In the genomic region with DNA sequence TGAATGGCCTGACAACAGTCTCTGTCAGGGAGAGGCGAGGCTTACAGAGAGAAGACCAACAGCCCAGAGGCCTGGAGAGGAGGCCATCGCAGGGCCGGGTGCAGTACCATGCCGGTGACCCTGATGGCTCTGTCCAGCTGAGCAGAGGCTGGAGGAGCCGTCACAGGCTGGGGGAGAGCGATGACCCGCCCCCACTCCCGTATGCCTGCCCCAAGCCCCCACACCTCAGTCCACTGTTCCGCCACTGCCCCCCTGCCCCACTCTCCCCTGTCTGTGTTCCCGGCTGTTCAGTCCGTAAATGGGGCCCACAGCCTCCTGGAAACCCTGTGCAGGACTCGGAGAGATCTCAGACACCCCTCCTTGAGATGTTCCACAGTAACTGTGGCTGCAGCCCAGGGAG, we compare ENCODE assay signal across 17 cellular contexts. TPM values are rescaled to one million over a fixed set of nuclear protein-coding genes. Genes with fewer than 3 reads are reported as not detected.
"Had no signal": no experiment of that assay in that cellular context is flagged by ENCODE, and none has a peak within 500 bp of the region (broad histone marks: within the 10 kb centered on the region; RNA-seq: fewer than 3 reads in every experiment).

No MANE protein-coding gene starts in this region.

- H3K36me3 Mint-ChIP-seq: activated CD8-positive, alpha-beta memory T cell treated with anti-CD3 and anti-CD28 coated beads, Interleukin-2, amount 10 ng/mL, durations not matched to agents 7 days and 5 days had no signal

- H3K27ac ChIP-seq: ascending aorta, left lung, parathyroid adenoma had no signal

- H3K4me1 ChIP-seq: ascending aorta, left lung, parathyroid adenoma had no signal

- DNase-seq: activated CD4-positive, alpha-beta T cell treated with anti-CD3 and anti-CD28 coated beads, Interleukin-2, amount 50 U/mL, for 48 hours; activated CD8-positive, alpha-beta memory T cell treated with anti-CD3 and anti-CD28 coated beads, Interleukin-2, amount 10 ng/mL, durations not matched to agents 7 days and 5 days; activated effector memory CD4-positive, alpha-beta T cell treated with Interleukin-2 at 50 U/mL for 16 hours; activated naive CD8-positive, alpha-beta T cell treated with anti-CD3 and anti-CD28 coated beads for 36 hours; activated T-cell treated with anti-CD3 and anti-CD28 coated beads, Interleukin-2, amount 50 U/mL, for 24 hours; esophagus squamous epithelium; foreskin fibroblast; head of caudate nucleus; stimulated activated CD4-positive, alpha-beta T cell treated with anti-CD3 and anti-CD28 coated beads, Interleukin-1b, Interleukin-23, amount 100 ng/mL, for 48 hours; stimulated activated naive CD4-positive, alpha-beta T cell had no signal

- H3K27me3 Mint-ChIP-seq: activated CD8-positive, alpha-beta memory T cell treated with anti-CD3 and anti-CD28 coated beads, Interleukin-2, amount 10 ng/mL, durations not matched to agents 7 days and 5 days; activated naive CD8-positive, alpha-beta T cell treated with anti-CD3 and anti-CD28 coated beads for 36 hours; activated T-cell treated with anti-CD3 and anti-CD28 coated beads, Interleukin-2, amount 50 U/mL, for 24 hours had no signal

- H3K9me3 ChIP-seq: ascending aorta, esophagus squamous epithelium, left lung had no signal

- ATAC-seq: activated CD4-positive, CD25-positive, alpha-beta regulatory T cell treated with anti-CD3 and anti-CD28 coated beads, Interleukin-2, amount 50 U/mL, for 24 hours; activated CD8-positive, alpha-beta memory T cell treated with anti-CD3 and anti-CD28 coated beads, Interleukin-2, amount 10 ng/mL, durations not matched to agents 7 days and 5 days; left lung had no signal

- H3K9me3 Mint-ChIP-seq: activated naive CD8-positive, alpha-beta T cell treated with anti-CD3 and anti-CD28 coated beads for 36 hours; activated T-cell treated with anti-CD3 and anti-CD28 coated beads, Interleukin-2, amount 50 U/mL, for 24 hours; T-helper 2 cell treated with Interferon-gamma antibody and Interleukin-4, amounts not matched to agents 5 μg/mL and 100 μg/mL, for 36 hours had no signal

- H3K4me3 ChIP-seq: ascending aorta, esophagus squamous epithelium, left lung had no signal

- H3K4me3 Mint-ChIP-seq: activated CD8-positive, alpha-beta memory T cell treated with anti-CD3 and anti-CD28 coated beads, Interleukin-2, amount 10 ng/mL, durations not matched to agents 7 days and 5 days; activated naive CD8-positive, alpha-beta T cell treated with anti-CD3 and anti-CD28 coated beads for 36 hours; activated T-cell treated with anti-CD3 and anti-CD28 coated beads, Interleukin-2, amount 50 U/mL, for 24 hours; T-helper 2 cell treated with Interferon-gamma antibody and Interleukin-4, amounts not matched to agents 5 μg/mL and 100 μg/mL, for 36 hours had no signal

- H3K36me3 ChIP-seq: ascending aorta, esophagus squamous epithelium, left lung had no signal

- H3K27ac Mint-ChIP-seq: activated CD8-positive, alpha-beta memory T cell treated with anti-CD3 and anti-CD28 coated beads, Interleukin-2, amount 10 ng/mL, durations not matched to agents 7 days and 5 days; activated naive CD8-positive, alpha-beta T cell treated with anti-CD3 and anti-CD28 coated beads for 36 hours; T-helper 2 cell treated with Interferon-gamma antibody and Interleukin-4, amounts not matched to agents 5 μg/mL and 100 μg/mL, for 36 hours had no signal

- H3K27me3 ChIP-seq: ascending aorta, esophagus squamous epithelium, left lung had no signal

RNA-seq across cellular contexts. Expression of a gene that starts 29.4 kb away (rescaled TPM):
- total RNA-seq: bronchial epithelial cell, myocyte had no signal
